ENCODE assay signal across 15 cellular contexts in the genomic region with DNA sequence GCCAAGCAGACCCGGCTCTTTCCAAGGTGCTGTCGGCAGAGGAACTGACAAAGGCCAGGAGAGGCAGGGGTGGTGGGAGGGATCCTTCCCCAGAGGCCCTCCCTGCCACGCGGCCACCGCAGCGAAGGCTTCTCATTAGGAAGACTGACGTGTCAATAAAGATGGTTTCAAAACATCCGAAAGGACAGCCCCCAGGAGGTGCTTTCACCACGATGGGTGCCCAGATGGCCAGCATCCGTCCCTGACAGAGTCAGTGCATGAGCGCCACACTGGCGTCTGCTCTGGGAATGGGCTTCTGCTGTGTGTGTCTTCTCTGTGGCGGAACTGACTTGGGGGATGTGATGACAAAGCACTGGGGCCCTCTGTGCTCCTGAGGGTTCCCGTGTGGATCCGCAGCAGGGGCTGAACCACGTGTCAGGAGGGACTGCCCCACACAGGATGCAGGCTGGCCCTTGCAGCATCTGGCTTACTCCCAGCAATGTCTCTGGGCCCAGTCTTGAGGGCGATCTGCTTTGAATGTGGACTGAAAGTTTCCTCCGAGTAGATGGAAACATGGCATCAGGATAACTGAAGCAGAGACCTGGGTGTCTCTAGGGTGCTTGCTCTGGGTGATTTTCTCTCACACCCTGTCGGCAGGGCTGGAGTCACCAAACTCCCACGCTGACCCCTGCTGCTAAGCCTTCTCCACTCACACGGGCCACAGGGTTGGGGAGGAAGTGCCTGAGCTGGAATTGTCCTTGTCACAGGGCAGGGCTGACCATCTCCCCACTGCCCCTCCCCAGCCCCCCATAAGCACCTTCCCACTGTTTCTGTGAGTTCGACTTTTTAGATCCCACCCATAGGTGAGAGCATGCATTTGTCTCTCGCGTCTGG.
A peak's percentile ranks its signal among the peaks of the same experiment; 100 is the strongest.
DNase-seq lines count a peak whose midpoint lies in the region; ATAC-seq and TF ChIP-seq lines count a peak whose summit lies in the region.
"Had no signal": no experiment of that assay in that cellular context is flagged by ENCODE, and none has a peak within 500 bp of the region (broad histone marks: within the 10 kb centered on the region; RNA-seq: fewer than 3 reads in every experiment).

No MANE protein-coding gene starts in this region.

- H3K27ac ChIP-seq in vagina: peak overlapping the region; percentile 70
- no peak overlapping the region for H3K27ac ChIP-seq in endodermal cell (ENCODE audit: low read depth, low read length)
- H3K27ac ChIP-seq: 22Rv1 had no signal

- H3K27ac Mint-ChIP-seq in osteocyte (ENCODE audit: unreplicated experiment): peak overlapping the region; percentile 39
- H3K27ac Mint-ChIP-seq in activated T-helper 17 cell treated with anti-CD3 and anti-CD28 coated beads, Interleukin-2, amount 50 U/mL, for 72 hours: no peak overlapping the region
- H3K27ac Mint-ChIP-seq in endodermal cell: no peak overlapping the region
- H3K27ac Mint-ChIP-seq: activated naive CD4-positive, alpha-beta T cell treated with anti-CD3 and anti-CD28 coated beads, Interleukin-2, amount 50 U/mL, for 72 hours had no signal

- no peak overlapping the region for H3K4me3 Mint-ChIP-seq in osteocyte (ENCODE audit: unreplicated experiment)
- no peak overlapping the region for H3K4me3 Mint-ChIP-seq in activated T-helper 17 cell treated with anti-CD3 and anti-CD28 coated beads, Interleukin-2, amount 50 U/mL, for 72 hours
- H3K4me3 Mint-ChIP-seq in endodermal cell: no peak overlapping the region
- H3K4me3 Mint-ChIP-seq: stimulated activated naive B cell treated with anti-CD40 and anti-IgM and Interleukin-4, amounts not matched to agents 10 μg/mL and 1 μg/mL and 100 μg/mL, for 72 hours had no signal

- intact Hi-C loops in vagina (cut with DNase I): no loop called here

- H3K27me3 Mint-ChIP-seq in osteocyte (ENCODE audit: unreplicated experiment) (no peaks in the 10 kb centered on the region), endodermal cell (ENCODE audit: insufficient read depth) (no peaks in the 10 kb centered on the region)
- no peaks in the 10 kb centered on the region for H3K27me3 Mint-ChIP-seq in activated T-helper 17 cell treated with anti-CD3 and anti-CD28 coated beads, Interleukin-2, amount 50 U/mL, for 72 hours
- H3K27me3 Mint-ChIP-seq: stimulated activated naive B cell treated with anti-CD40 and anti-IgM and Interleukin-4, amounts not matched to agents 10 μg/mL and 1 μg/mL and 100 μg/mL, for 72 hours had no signal

- no peaks in the 10 kb centered on the region for H3K9me3 Mint-ChIP-seq in osteocyte (ENCODE audit: unreplicated experiment)
- no peaks in the 10 kb centered on the region for H3K9me3 Mint-ChIP-seq in activated T-helper 17 cell treated with anti-CD3 and anti-CD28 coated beads, Interleukin-2, amount 50 U/mL, for 72 hours
- H3K9me3 Mint-ChIP-seq in endodermal cell: no peaks in the 10 kb centered on the region
- H3K9me3 Mint-ChIP-seq: activated naive CD4-positive, alpha-beta T cell treated with anti-CD3 and anti-CD28 coated beads, Interleukin-2, amount 50 U/mL, for 72 hours; stimulated activated naive B cell treated with anti-CD40 and anti-IgM and Interleukin-4, amounts not matched to agents 10 μg/mL and 1 μg/mL and 100 μg/mL, for 72 hours had no signal

- peaks cover 25% of the 10 kb centered on the region for H3K4me1 Mint-ChIP-seq in osteocyte (ENCODE audit: unreplicated experiment)
- H3K4me1 Mint-ChIP-seq in activated T-helper 17 cell treated with anti-CD3 and anti-CD28 coated beads, Interleukin-2, amount 50 U/mL, for 72 hours: no peaks in the 10 kb centered on the region
- peaks cover 4% of the 10 kb centered on the region for H3K4me1 Mint-ChIP-seq in endodermal cell
- H3K4me1 Mint-ChIP-seq: stimulated activated naive B cell treated with anti-CD40 and anti-IgM and Interleukin-4, amounts not matched to agents 10 μg/mL and 1 μg/mL and 100 μg/mL, for 72 hours had no signal

- H3K27me3 ChIP-seq in vagina (no peaks in the 10 kb centered on the region), endodermal cell (ENCODE audit: control insufficient read depth, insufficient read depth, low read length, poor library complexity, severe bottlenecking) (no peaks in the 10 kb centered on the region)

- 89 to 92% methylated on average over 17 to 24 of the region's 24 CpGs for WGBS in endodermal cell (ENCODE audit: insufficient coverage in 1 of 2, insufficient read length in 1 of 2), 2 experiments

- H3K4me1 ChIP-seq in vagina (peaks cover 79% of the 10 kb centered on the region), endodermal cell (ENCODE audit: control insufficient read depth, insufficient read depth, low read length) (no peaks in the 10 kb centered on the region)

- TF ChIP-seq CTCF in fibroblast of villous mesenchyme (IDR thresholded peaks at IDR 0.05; ENCODE audit: insufficient read depth, low read depth, low read length) (no peak), osteocyte (IDR thresholded peaks at IDR 0.05) (no peak), vagina (IDR thresholded peaks at IDR 0.05) (no peak), endodermal cell (conservative IDR thresholded peaks at IDR 0.05) (no peak)

- H3K9ac ChIP-seq in endodermal cell (ENCODE audit: extremely low read depth, low read length, poor library complexity, severe bottlenecking): no peak overlapping the region

- no peak for TF ChIP-seq POLR2A in vagina (IDR thresholded peaks at IDR 0.05)

- H3K36me3 Mint-ChIP-seq in osteocyte (ENCODE audit: unreplicated experiment) (peaks cover 45% of the 10 kb centered on the region), endodermal cell (ENCODE audit: low read depth) (peaks cover 10% of the 10 kb centered on the region)
- H3K36me3 Mint-ChIP-seq in activated T-helper 17 cell treated with anti-CD3 and anti-CD28 coated beads, Interleukin-2, amount 50 U/mL, for 72 hours (ENCODE audit: low read depth): peaks cover 5% of the 10 kb centered on the region

- DNase-seq in NCI-H2171 treated with DMSO at 0.1 percent for 48 hours (lab: John Stamatoyannopoulos, UW): peak; percentile 46
- DNase-seq in NCI-H2171 (lab: John Stamatoyannopoulos, UW): no peak
- peak; percentile 66 for DNase-seq in fibroblast of villous mesenchyme (ENCODE audit: low read depth)
- no peak for DNase-seq in osteocyte (ENCODE audit: extremely low spot score, unreplicated experiment)
- DNase-seq in vagina (ENCODE audit: extremely low spot score in 2 of 2): no peak
- no peak for DNase-seq in endodermal cell
- no peak for DNase-seq in NCI-H510A treated with DMSO at 0.1 percent for 48 hours (lab: John Stamatoyannopoulos, UW)
- DNase-seq: cerebellar nuclear complex; HCEC 1CT; midbrain; stimulated activated CD4-positive, alpha-beta T cell treated with anti-CD3 and anti-CD28 coated beads, Interleukin-4, amount 100 ng/mL, for 1 hour; stimulated activated naive B cell treated with anti-CD40 and anti-IgM and Interleukin-4, amounts not matched to agents 10 μg/mL and 1 μg/mL and 100 μg/mL, for 72 hours had no signal

- no peak for ATAC-seq in activated T-helper 17 cell treated with anti-CD3 and anti-CD28 coated beads, Interleukin-2, amount 50 U/mL, for 72 hours (replicated peaks)
- ATAC-seq: activated naive CD4-positive, alpha-beta T cell treated with anti-CD3 and anti-CD28 coated beads, Interleukin-2, amount 50 U/mL, for 72 hours; stimulated activated naive B cell treated with anti-CD40 and anti-IgM and Interleukin-4, amounts not matched to agents 10 μg/mL and 1 μg/mL and 100 μg/mL, for 72 hours had no signal

- H3K4me3 ChIP-seq in fibroblast of villous mesenchyme (ENCODE audit: low read depth, low read length): no peak overlapping the region
- H3K4me3 ChIP-seq in vagina: no peak overlapping the region
- no peak overlapping the region for H3K4me3 ChIP-seq in endodermal cell (ENCODE audit: low read length)

- H3K9me3 ChIP-seq in vagina (no peaks in the 10 kb centered on the region), endodermal cell (ENCODE audit: control insufficient read depth, low read length) (no peaks in the 10 kb centered on the region)

- H3K36me3 ChIP-seq in vagina: peaks cover 0 to 3% of the 10 kb centered on the region in 2 donors
- H3K36me3 ChIP-seq in endodermal cell (ENCODE audit: control insufficient read depth, insufficient read depth, low read length): peaks cover 21% of the 10 kb centered on the region

Comparison
In these comparisons a context has a peak if more than half of its experiments do, and no peak if none do; other contexts are left out.
1. DNase-seq: peak in NCI-H2171 treated with DMSO at 0.1 percent for 48 hours (single experiment) and fibroblast of villous mesenchyme (single experiment); none in NCI-H2171 (single experiment), osteocyte (single experiment), vagina (0 of 2), endodermal cell (single experiment) and NCI-H510A treated with DMSO at 0.1 percent for 48 hours (single experiment).